Comparison of ENCODE assay signal across 9 cellular contexts in the genomic region with DNA sequence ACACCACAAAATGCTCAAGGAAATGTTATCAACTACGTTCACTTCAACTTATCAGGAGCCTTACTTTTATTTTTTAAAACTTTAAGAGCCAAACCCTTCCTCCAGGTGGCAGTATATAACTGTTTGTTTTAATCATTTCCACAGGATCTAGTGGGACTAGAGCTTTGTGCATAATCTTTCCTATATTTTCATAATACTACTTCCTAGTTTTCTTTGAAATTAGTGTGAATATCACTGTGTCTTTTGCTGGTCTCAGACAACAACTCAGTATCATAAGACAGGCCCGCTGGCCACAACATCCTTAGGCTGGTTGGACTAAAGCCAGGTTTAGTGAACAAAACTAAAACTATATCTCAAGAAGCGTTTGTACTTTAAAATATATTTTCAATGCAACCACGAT.
DNase-seq lines count a peak whose midpoint lies in the region; ATAC-seq, FAIRE-seq and TF ChIP-seq lines count a peak whose summit lies in the region.
"Had no signal": no experiment of that assay in that cellular context is flagged by ENCODE, and none has a peak within 500 bp of the region (broad histone marks: within the 10 kb centered on the region; RNA-seq: fewer than 3 reads in every experiment).

No MANE protein-coding gene starts in this region.

- peak; percentile 52 to 54 for ATAC-seq in CD4-positive, CD25-positive, alpha-beta regulatory T cell (ENCODE audit: low read depth in 2 of 2)
- ATAC-seq in HepG2 (peak; percentile 66; the same call in 2 of the 3 replicates), HG03280 (IDR thresholded peaks at IDR 0.05; ENCODE audit: unreplicated experiment) (no peak)

- TF ChIP-seq EP300 in HepG2 (IDR thresholded peaks at IDR 0.05; ENCODE audit: low read depth in 2 of 2, low read length in 2 of 2) (no peak), HepG2 (CRISPR knock-in tag; IDR thresholded peaks at IDR 0.05; ENCODE audit: borderline replicate concordance) (no peak)

- no peaks in the 10 kb centered on the region for H3K9me3 ChIP-seq in CD4-positive, CD25-positive, alpha-beta regulatory T cell (ENCODE audit: control insufficient read depth in 2 of 2, low read length in 2 of 2)
- H3K9me3 ChIP-seq in breast epithelium (no peaks in the 10 kb centered on the region), HepG2 (ENCODE audit: low read length) (no peaks in the 10 kb centered on the region)
- H3K9me3 ChIP-seq in effector memory CD4-positive, alpha-beta T cell (ENCODE audit: control insufficient read depth, low read length), result no peaks in the 10 kb centered on the region

- no peak overlapping the region for H3K4me2 ChIP-seq in HepG2 (ENCODE audit: low read depth, low read length)

- intact Hi-C loops in breast epithelium (cut with DNase I; ENCODE audit: low total_unique reads), result no loop called here
- intact Hi-C loops in HepG2 (cut with micrococcal nuclease; ENCODE audit: unreplicated experiment), result loop anchor here (1.0 to 2.0 kb wide), 3 partner anchors 148 to 406 kb away; no protein-coding TSS in a partner anchor

- H3K9ac ChIP-seq in HepG2 (ENCODE audit: insufficient read depth, low read depth, low read length), result no peak overlapping the region

- no peak for TF ChIP-seq RAD21 in HepG2 (CRISPR knock-in tag; IDR thresholded peaks at IDR 0.05)

- no peak for TF ChIP-seq POLR2A in breast epithelium (IDR thresholded peaks at IDR 0.05)
- no peak for TF ChIP-seq POLR2A in HepG2 (IDR thresholded peaks at IDR 0.05; ENCODE audit: insufficient read depth in 1 of 2, low read depth in 2 of 2, low read length in 2 of 2)

- peaks cover 21 to 48% (median 37%) of the 10 kb centered on the region in 4 donors for H3K4me1 Mint-ChIP-seq in CD4-positive, CD25-positive, alpha-beta regulatory T cell
- no peaks in the 10 kb centered on the region for H3K4me1 Mint-ChIP-seq in HFFc6 (ENCODE audit: low read depth)

- peak in 2 of 3 donors; percentile 57 to 73 for DNase-seq in CD4-positive, CD25-positive, alpha-beta regulatory T cell
- peak; percentile 21 for DNase-seq in HFFc6
- DNase-seq in NCI-H82 treated with DMSO at 0.1 percent for 48 hours (lab: John Stamatoyannopoulos, UW; ENCODE audit: unreplicated experiment), result peak; percentile 29
- DNase-seq in breast epithelium (ENCODE audit: low spot score in 2 of 2), result no peak
- DNase-seq in HepG2 (ENCODE audit: low spot score), result peak; percentile 30
- DNase-seq in activated T-cell treated with anti-CD3 and anti-CD28 coated beads for 4 hours, result no peak
- no peak for DNase-seq in effector memory CD4-positive, alpha-beta T cell

- POLR2A ChIA-PET in HepG2 (lab: Yijun Ruan, JAX), result no interaction called here

- H3K4me3 ChIP-seq in CD4-positive, CD25-positive, alpha-beta regulatory T cell (ENCODE audit: low read depth, low read length), result peak overlapping the region; percentile 41
- no peak overlapping the region for H3K4me3 ChIP-seq in breast epithelium
- no peak overlapping the region for H3K4me3 ChIP-seq in HepG2 (replicated peaks in 1 of 3; ENCODE audit: insufficient read depth in 1 of 3, low read depth in 2 of 3, low read length in 3 of 3)
- no peak overlapping the region for H3K4me3 ChIP-seq in effector memory CD4-positive, alpha-beta T cell (ENCODE audit: insufficient read depth, low read depth, low read length, poor library complexity, severe bottlenecking)

- CTCF ChIA-PET in HepG2 (lab: Yijun Ruan, JAX; ENCODE audit: low intra/inter-chr PET ratio, low total read pairs), result interaction anchor here (2.5 to 3.2 kb wide), 2 partner anchors 381 to 406 kb away, joined by 27 to 31 read pairs; no protein-coding TSS in a partner anchor

- in situ Hi-C loops in HepG2 (cut with HindIII; ENCODE audit: extremely low pct_ligation_motif_present, low pct_unique_long_range_greater_than_20kb), result no loop called here

- BruUV-seq in HepG2 (replicated peaks; lab: Mats Ljungman, UMichigan), result no TSS peak

- H3K27ac Mint-ChIP-seq in CD4-positive, CD25-positive, alpha-beta regulatory T cell, result peak overlapping the region in 1 of 3 donors; percentile 35
- no peak overlapping the region for H3K27ac Mint-ChIP-seq in HFFc6
- H3K27ac Mint-ChIP-seq: memory B cell had no signal

- H3K9me3 Mint-ChIP-seq in CD4-positive, CD25-positive, alpha-beta regulatory T cell, result no peaks in the 10 kb centered on the region
- H3K9me3 Mint-ChIP-seq in HFFc6, result no peaks in the 10 kb centered on the region
- H3K9me3 Mint-ChIP-seq: memory B cell had no signal

- TF ChIP-seq CTCF in HFFc6 (IDR thresholded peaks at IDR 0.05) (peak; percentile 81), breast epithelium (IDR thresholded peaks at IDR 0.05) (peak; percentile 32 to 70 (median 69)), HepG2 (CRISPR knock-in tag; IDR thresholded peaks at IDR 0.05) (peak; percentile 61)

- H3K36me3 ChIP-seq in CD4-positive, CD25-positive, alpha-beta regulatory T cell (ENCODE audit: control insufficient read depth, insufficient read depth, low read length), result no peaks in the 10 kb centered on the region
- H3K36me3 ChIP-seq in breast epithelium (no peaks in the 10 kb centered on the region), HepG2 (replicated peaks in 1 of 2; ENCODE audit: control insufficient read depth in 1 of 2, insufficient read depth in 2 of 2, low read length in 2 of 2) (no peaks in the 10 kb centered on the region)
- no peaks in the 10 kb centered on the region for H3K36me3 ChIP-seq in effector memory CD4-positive, alpha-beta T cell (ENCODE audit: control insufficient read depth, insufficient read depth, low read length)

- H3K4me3 Mint-ChIP-seq in CD4-positive, CD25-positive, alpha-beta regulatory T cell, result peak overlapping the region in 2 of 4 donors; percentile 50 to 61
- no peak overlapping the region for H3K4me3 Mint-ChIP-seq in HFFc6
- H3K4me3 Mint-ChIP-seq: memory B cell had no signal

- WGBS in HepG2 (ENCODE audit: low lambda C conversion rate), result 24% methylated on average over 4 of the region's 4 CpGs

- H3K36me3 Mint-ChIP-seq in CD4-positive, CD25-positive, alpha-beta regulatory T cell, result no peaks in the 10 kb centered on the region
- no peaks in the 10 kb centered on the region for H3K36me3 Mint-ChIP-seq in HFFc6 (ENCODE audit: low read depth)
- H3K36me3 Mint-ChIP-seq: memory B cell had no signal

- no peak overlapping the region for H3K27ac ChIP-seq in CD4-positive, CD25-positive, alpha-beta regulatory T cell (ENCODE audit: insufficient read depth, low read length, poor library complexity, severe bottlenecking)
- H3K27ac ChIP-seq in breast epithelium, result no peak overlapping the region
- no peak overlapping the region for H3K27ac ChIP-seq in HepG2 (ENCODE audit: extremely low read length, insufficient read depth, low read length)
- no peak overlapping the region for H3K27ac ChIP-seq in effector memory CD4-positive, alpha-beta T cell (ENCODE audit: insufficient read depth, low read length, poor library complexity, severe bottlenecking)

- no peak overlapping the region for H2AFZ ChIP-seq in HepG2 (ENCODE audit: low read length)

- H3K4me1 ChIP-seq in CD4-positive, CD25-positive, alpha-beta regulatory T cell (ENCODE audit: control insufficient read depth, insufficient read depth, low read length, poor library complexity, severe bottlenecking), result peaks cover 22% of the 10 kb centered on the region
- H3K4me1 ChIP-seq in breast epithelium (no peaks in the 10 kb centered on the region), HepG2 (ENCODE audit: insufficient read depth, low read length) (no peaks in the 10 kb centered on the region; the same call in 1 of the 2 replicates)
- H3K4me1 ChIP-seq in effector memory CD4-positive, alpha-beta T cell (ENCODE audit: control insufficient read depth, insufficient read depth, low read length, poor library complexity, severe bottlenecking), result peaks cover 3% of the 10 kb centered on the region

- H3K27me3 ChIP-seq in CD4-positive, CD25-positive, alpha-beta regulatory T cell (ENCODE audit: control insufficient read depth, insufficient read depth, low read length), result no peaks in the 10 kb centered on the region
- H3K27me3 ChIP-seq in breast epithelium (no peaks in the 10 kb centered on the region), HepG2 (ENCODE audit: control insufficient read depth in 1 of 2, insufficient read depth in 2 of 2, low read length in 2 of 2) (no peaks in the 10 kb centered on the region)
- H3K27me3 ChIP-seq in effector memory CD4-positive, alpha-beta T cell (replicated peaks; ENCODE audit: control insufficient read depth, insufficient read depth, low read length, poor library complexity, severe bottlenecking), result no peaks in the 10 kb centered on the region

- H3K27me3 Mint-ChIP-seq in CD4-positive, CD25-positive, alpha-beta regulatory T cell, result peaks cover 8% of the 10 kb centered on the region
- H3K27me3 Mint-ChIP-seq in HFFc6 (ENCODE audit: insufficient read depth), result no peaks in the 10 kb centered on the region; the same call in none of the 2 replicates

- H3K79me2 ChIP-seq in HepG2 (ENCODE audit: insufficient read depth, low read length), result no peaks in the 10 kb centered on the region

- peak; percentile 75 for FAIRE-seq in HepG2 (lab: Jason Lieb, UNC)

- H4K20me1 ChIP-seq in HepG2 (ENCODE audit: insufficient read depth, low read length), result no peaks in the 10 kb centered on the region

TF ChIP-seq in HepG2, 621 proteins besides CTCF, POLR2A, EP300 and RAD21:
- peak; percentile 68 for TF ChIP-seq STAG1 (CRISPR knock-in tag; IDR thresholded peaks at IDR 0.05)
- peak; percentile 64; the same call in 1 of the 2 replicates for TF ChIP-seq SMC3 (IDR thresholded peaks at IDR 0.05; ENCODE audit: low read length)
- TF ChIP-seq, protein P1, sequence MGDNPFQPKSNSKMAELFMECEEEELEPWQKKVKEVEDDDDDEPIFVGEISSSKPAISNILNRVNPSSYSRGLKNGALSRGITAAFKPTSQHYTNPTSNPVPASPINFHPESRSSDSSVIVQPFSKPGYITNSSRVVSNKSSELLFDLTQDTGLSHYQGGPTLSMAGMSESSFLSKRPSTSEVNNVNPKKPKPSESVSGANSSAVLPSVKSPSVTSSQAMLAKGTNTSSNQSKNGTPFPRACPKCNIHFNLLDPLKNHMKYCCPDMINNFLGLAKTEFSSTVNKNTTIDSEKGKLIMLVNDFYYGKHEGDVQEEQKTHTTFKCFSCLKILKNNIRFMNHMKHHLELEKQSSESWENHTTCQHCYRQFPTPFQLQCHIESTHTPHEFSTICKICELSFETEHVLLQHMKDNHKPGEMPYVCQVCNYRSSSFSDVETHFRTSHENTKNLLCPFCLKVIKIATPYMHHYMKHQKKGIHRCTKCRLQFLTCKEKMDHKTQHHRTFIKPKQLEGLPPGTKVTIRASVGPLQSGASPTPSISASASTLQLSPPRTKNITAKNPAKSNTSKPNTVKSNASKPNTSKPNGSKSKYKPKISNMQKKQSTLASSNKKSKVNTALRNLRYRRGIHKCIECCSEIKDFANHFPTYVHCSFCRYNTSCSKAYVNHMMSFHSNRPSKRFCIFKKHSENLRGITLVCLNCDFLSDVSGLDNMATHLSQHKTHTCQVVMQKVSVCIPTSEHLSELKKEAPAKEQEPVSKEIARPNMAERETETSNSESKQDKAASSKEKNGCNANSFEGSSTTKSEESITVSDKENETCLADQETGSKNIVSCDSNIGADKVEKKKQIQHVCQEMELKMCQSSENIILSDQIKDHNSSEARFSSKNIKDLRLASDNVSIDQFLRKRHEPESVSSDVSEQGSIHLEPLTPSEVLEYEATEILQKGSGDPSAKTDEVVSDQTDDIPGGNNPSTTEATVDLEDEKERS (CRISPR knock-in tag; IDR thresholded peaks at IDR 0.05), result no peak

Comparison
In these comparisons a context has a peak if more than half of its experiments do, and no peak if none do; other contexts are left out.
1. DNase-seq: peak in CD4-positive, CD25-positive, alpha-beta regulatory T cell (2 of 3), HFFc6 (single experiment), NCI-H82 treated with DMSO at 0.1 percent for 48 hours (single experiment) and HepG2 (single experiment); none in breast epithelium (0 of 2), activated T-cell treated with anti-CD3 and anti-CD28 coated beads for 4 hours (single experiment) and effector memory CD4-positive, alpha-beta T cell (0 of 3).
2. Peak in every context shown above with its lines, with median percentiles within 50 percentile points of each other: CTCF ChIP-seq.